Comparison of ENCODE assay signal across 8 cellular contexts in the genomic region with DNA sequence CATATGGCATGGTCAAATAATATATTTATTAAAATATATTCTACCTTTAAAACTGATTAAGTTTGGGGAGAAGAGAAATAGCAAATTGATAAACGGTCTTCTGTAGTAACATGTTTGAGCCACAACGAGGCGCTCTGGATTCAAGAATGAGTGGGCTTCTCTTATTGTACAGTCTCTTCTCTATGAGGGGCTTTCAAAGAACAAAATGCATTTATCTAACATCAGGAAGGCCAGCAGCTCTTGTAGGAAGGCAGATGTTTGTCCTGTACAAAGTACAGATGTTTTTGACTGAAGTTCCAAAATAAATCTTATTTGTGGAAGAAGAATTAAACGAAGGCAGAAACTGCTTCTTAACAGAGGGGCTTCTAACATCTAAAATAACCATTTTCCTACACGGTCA.
DNase-seq lines count a peak whose midpoint lies in the region; ATAC-seq and TF ChIP-seq lines count a peak whose summit lies in the region.

No MANE protein-coding gene starts in this region.

- H3K4me1 ChIP-seq in colonic mucosa (no peaks in the 10 kb centered on the region), mucosa of descending colon (ENCODE audit: low read depth) (peaks cover 5% of the 10 kb centered on the region)

- H3K9ac ChIP-seq in colonic mucosa (ENCODE audit: low read depth in 2 of 2, low read length in 2 of 2): no peak overlapping the region

- no peak overlapping the region for H3K27ac ChIP-seq in colonic mucosa

- DNase-seq in Right ventricle myocardium superior (no peak), cardiac septum (ENCODE audit: low spot score) (no peak), NCI-H524 treated with DMSO at 0.1 percent for 48 hours (lab: John Stamatoyannopoulos, UW) (peak; percentile 43), colonic mucosa (peak; percentile 29), mucosa of descending colon (peak in 1 of 3 donors; percentile 25), hippocampal formation (lab: John Stamatoyannopoulos, UW) (no peak), SKM-1 treated with dmso at 0.1 percent for 144 hours (lab: John Stamatoyannopoulos, UW; ENCODE audit: unreplicated experiment) (no peak)

- TF ChIP-seq CTCF in colonic mucosa (IDR thresholded peaks at IDR 0.05): peak; percentile 64
- TF ChIP-seq CTCF in mucosa of descending colon (IDR thresholded peaks at IDR 0.05): peak; percentile 35

- no peak overlapping the region for H3K4me3 ChIP-seq in colonic mucosa
- no peak overlapping the region for H3K4me3 ChIP-seq in mucosa of descending colon

- H3K9me3 ChIP-seq in colonic mucosa: no peaks in the 10 kb centered on the region
- no peaks in the 10 kb centered on the region for H3K9me3 ChIP-seq in mucosa of descending colon

- intact Hi-C loops in Right ventricle myocardium superior (cut with DNase I): loop anchor here (5.0 to 10.0 kb wide), 4 partner anchors 129 to 1222 kb away; partner anchors contain the start of gene SCFD2
- intact Hi-C loops in cardiac septum (cut with DNase I): loop anchor here (2.0 to 10.0 kb wide), 4 partner anchors 359 to 1217 kb away; partner anchors contain the start of gene FIP1L1
- intact Hi-C loops in colonic mucosa (cut with DNase I): loop anchor here (5.0 kb wide), 1 partner anchor 1222 kb away; no protein-coding TSS in a partner anchor
- intact Hi-C loops in mucosa of descending colon (cut with DNase I, micrococcal nuclease): no loop called here

- ATAC-seq in Right ventricle myocardium superior (ENCODE audit: poor library complexity) (peak; percentile 43), mucosa of descending colon (peak; percentile 38), HG03097 (IDR thresholded peaks at IDR 0.05; ENCODE audit: low FRiP score, unreplicated experiment) (no peak)

- H3K27me3 ChIP-seq in colonic mucosa: no peaks in the 10 kb centered on the region

- H3K36me3 ChIP-seq in colonic mucosa (no peaks in the 10 kb centered on the region), mucosa of descending colon (ENCODE audit: low read depth) (no peaks in the 10 kb centered on the region)

Comparison
In these comparisons a context has a peak if more than half of its experiments do, and no peak if none do; other contexts are left out.
1. DNase-seq: peak in NCI-H524 treated with DMSO at 0.1 percent for 48 hours (single experiment) and colonic mucosa (single experiment); none in Right ventricle myocardium superior (single experiment), cardiac septum (single experiment), hippocampal formation (0 of 2) and SKM-1 treated with dmso at 0.1 percent for 144 hours (single experiment).
2. intact Hi-C loops: an anchor here in Right ventricle myocardium superior (5.0 to 10.0 kb wide), cardiac septum (2.0 to 10.0 kb wide) and colonic mucosa (5.0 kb wide); none called in mucosa of descending colon.